Comparison of ENCODE assay signal across 15 cellular contexts in genomic region chr2:165245081-165245480, GRCh38. TPM values are rescaled to one million over a fixed set of nuclear protein-coding genes. Genes with fewer than 3 reads are reported as not detected.
DNase-seq lines count a peak whose midpoint lies in the region; ATAC-seq and TF ChIP-seq lines count a peak whose summit lies in the region.
"Had no signal": no experiment of that assay in that cellular context is flagged by ENCODE, and none has a peak within 500 bp of the region (broad histone marks: within the 10 kb centered on the region; RNA-seq: fewer than 3 reads in every experiment).

No MANE protein-coding gene starts in this region.

- no peak overlapping the region for H3K4me3 Mint-ChIP-seq in endodermal cell
- no peak overlapping the region for H3K4me3 Mint-ChIP-seq in nephron progenitor cell
- H3K4me3 Mint-ChIP-seq: CD4-positive, alpha-beta memory T cell had no signal

- TF ChIP-seq CTCF in endodermal cell (conservative IDR thresholded peaks at IDR 0.05) (no peak), nephron progenitor cell (IDR thresholded peaks at IDR 0.05) (no peak)

- peaks cover 27% of the 10 kb centered on the region for H3K27me3 ChIP-seq in endodermal cell (ENCODE audit: control insufficient read depth, insufficient read depth, low read length, poor library complexity, severe bottlenecking)

- no peak overlapping the region for H3K4me3 ChIP-seq in endodermal cell (ENCODE audit: low read length)
- H3K4me3 ChIP-seq: GM23248 had no signal

- peak; percentile 67 for DNase-seq in NCI-H748 (lab: John Stamatoyannopoulos, UW; ENCODE audit: unreplicated experiment)
- no peak for DNase-seq in NCI-H748 treated with DMSO at 0.1 percent for 48 hours (lab: John Stamatoyannopoulos, UW)
- DNase-seq in endodermal cell = peak; percentile 64
- DNase-seq in nephron progenitor cell = no peak
- DNase-seq: C1 segment of cervical spinal cord; Caco-2; CD4-positive, alpha-beta memory T cell; DMS153; DND-41; GM23248; H7; HCEC 1CT had no signal

- no peak overlapping the region for H3K27ac ChIP-seq in endodermal cell (ENCODE audit: low read depth, low read length)
- H3K27ac ChIP-seq: GM23248 had no signal

- H3K27ac Mint-ChIP-seq in endodermal cell (no peak overlapping the region), nephron progenitor cell (peak overlapping the region; percentile 66)
- H3K27ac Mint-ChIP-seq: CD4-positive, alpha-beta memory T cell had no signal

- H3K36me3 Mint-ChIP-seq in endodermal cell (ENCODE audit: low read depth) (no peaks in the 10 kb centered on the region), nephron progenitor cell (ENCODE audit: low read depth) (no peaks in the 10 kb centered on the region)
- H3K36me3 Mint-ChIP-seq: CD4-positive, alpha-beta memory T cell had no signal

- no peaks in the 10 kb centered on the region for H3K9me3 Mint-ChIP-seq in endodermal cell
- H3K9me3 Mint-ChIP-seq in nephron progenitor cell = no peaks in the 10 kb centered on the region

- H3K9me3 ChIP-seq in endodermal cell (ENCODE audit: control insufficient read depth, low read length) = no peaks in the 10 kb centered on the region
- H3K9me3 ChIP-seq: Caco-2 had no signal

- WGBS in endodermal cell (ENCODE audit: insufficient coverage in 1 of 2, insufficient read length in 1 of 2), 2 experiments = 30 to 58% methylated on average over 2 to 4 of the region's 4 CpGs

- no peak overlapping the region for H3K9ac ChIP-seq in endodermal cell (ENCODE audit: extremely low read depth, low read length, poor library complexity, severe bottlenecking)
- H3K9ac ChIP-seq: GM23248 had no signal

- peaks cover 5% of the 10 kb centered on the region for H3K4me1 ChIP-seq in endodermal cell (ENCODE audit: control insufficient read depth, insufficient read depth, low read length)
- H3K4me1 ChIP-seq: Caco-2 had no signal

- H3K4me1 Mint-ChIP-seq in endodermal cell (peaks cover 10% of the 10 kb centered on the region), nephron progenitor cell (peaks cover 7% of the 10 kb centered on the region)

- no peaks in the 10 kb centered on the region for H3K36me3 ChIP-seq in endodermal cell (ENCODE audit: control insufficient read depth, insufficient read depth, low read length)

- ATAC-seq in HG03159 (IDR thresholded peaks at IDR 0.05; ENCODE audit: unreplicated experiment) (no peak), GM19452 (IDR thresholded peaks at IDR 0.05; ENCODE audit: unreplicated experiment) (no peak)

- H3K27me3 Mint-ChIP-seq in endodermal cell (ENCODE audit: insufficient read depth) (peaks cover 3% of the 10 kb centered on the region), nephron progenitor cell (ENCODE audit: low read depth, poor library complexity) (peaks cover 20% of the 10 kb centered on the region)
- H3K27me3 Mint-ChIP-seq: CD4-positive, alpha-beta memory T cell had no signal

RNA-seq across cellular contexts. Expression of gene SCN2A, which starts 5.9 kb away (rescaled TPM):
- under 1 TPM; 0.15 to 0.20 TPM for total RNA-seq in endodermal cell
- 0.18 TPM for polyA plus RNA-seq in endodermal cell (2013, experiment 1 of 2)
- polyA plus RNA-seq in endodermal cell (2013, experiment 2 of 2) = 0.12 TPM
- total RNA-seq: Caco-2; CD4-positive, alpha-beta memory T cell had no signal
- polyA plus RNA-seq: CD4-positive, alpha-beta memory T cell had no signal

RNA-seq across cellular contexts. Expression of gene SCN3A, which starts 41.2 kb away (rescaled TPM):
- total RNA-seq in endodermal cell = under 1 TPM; 0.09 to 0.24 TPM
- polyA plus RNA-seq in endodermal cell (2013, experiment 1 of 2) = 8.5 TPM
- 8.1 TPM for polyA plus RNA-seq in endodermal cell (2013, experiment 2 of 2)
- total RNA-seq: Caco-2; CD4-positive, alpha-beta memory T cell; H1; H7 had no signal
- polyA plus RNA-seq: CD4-positive, alpha-beta memory T cell; GM23248 had no signal

Comparison
In these comparisons a context has a peak if more than half of its experiments do, and no peak if none do; other contexts are left out.
1. DNase-seq: peak in NCI-H748 (single experiment) and endodermal cell (single experiment); none in NCI-H748 treated with DMSO at 0.1 percent for 48 hours (single experiment) and nephron progenitor cell (single experiment).